In the genomic region with DNA sequence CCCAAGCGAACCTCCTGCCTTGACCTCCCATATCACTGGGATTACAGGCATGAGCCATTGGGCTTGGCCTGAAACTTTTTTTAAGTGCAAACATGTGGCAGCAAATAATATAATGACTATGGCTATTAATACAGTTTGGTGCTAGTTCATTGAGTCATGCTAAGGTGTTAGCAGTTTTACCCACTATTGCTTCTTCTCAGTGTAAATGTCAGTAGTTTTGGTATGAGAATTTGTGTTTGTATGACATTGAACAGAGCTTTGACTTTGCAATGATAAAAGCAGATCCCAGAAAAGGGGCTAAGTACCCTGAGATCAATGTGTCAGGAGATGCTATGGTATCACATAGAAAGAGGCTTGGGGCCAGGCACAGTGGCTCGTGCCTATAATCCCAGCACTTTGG, we compare ENCODE assay signal across 25 cellular contexts.
"Had no signal": no experiment of that assay in that cellular context is flagged by ENCODE, and none has a peak within 500 bp of the region (broad histone marks: within the 10 kb centered on the region; RNA-seq: fewer than 3 reads in every experiment).

No MANE protein-coding gene starts in this region.

- ATAC-seq: SK-N-SH treated with all-trans-retinoic acid at 6 μM for 48 hours, WTC11 had no signal

- H3K4me3 ChIP-seq: cardiac muscle cell, MG63, Peyer's patch, SJSA1 had no signal

- H3K27me3 ChIP-seq: brain microvascular endothelial cell, cardiac muscle cell, MG63, Peyer's patch, SJSA1 had no signal

- DNase-seq: activated CD4-positive, alpha-beta memory T cell treated with anti-CD3 and anti-CD28 coated beads for 36 hours; activated CD4-positive, alpha-beta T cell treated with anti-CD3 and anti-CD28 coated beads, Interleukin-2, amount 10 ng/mL, durations not matched to agents 7 days and 5 days; activated CD4-positive, CD25-positive, alpha-beta regulatory T cell treated with anti-CD3 and anti-CD28 coated beads, Interleukin-2, amount 50 U/mL, for 72 hours; activated CD8-positive, alpha-beta memory T cell treated with anti-CD3 and anti-CD28 coated beads, Interleukin-2, amount 50 U/mL, for 4 hours; activated gamma-delta T cell treated with Interleukin-2 at 50 U/mL for 16 hours; activated T-cell treated with anti-CD3 and anti-CD28 coated beads, Interleukin-2, amount 50 U/mL, for 24 hours; amygdala; brain microvascular endothelial cell; MG63; MV-4-11; NCI-H1105; NCI-H1436; NCI-H1694 treated with DMSO at 0.1 percent for 48 hours; NCI-H2081; NCI-H524; Peyer's patch; Right ventricle myocardium superior; SW 1271 had no signal

- H3K9me3 ChIP-seq: MG63, Peyer's patch, SJSA1 had no signal

- H3K27ac ChIP-seq: brain microvascular endothelial cell, Peyer's patch, RWPE1, SJSA1 had no signal

- H3K36me3 ChIP-seq: Peyer's patch had no signal

- H3K36me3 Mint-ChIP-seq: WTC11 had no signal

- H3K4me1 ChIP-seq: Peyer's patch had no signal

- H3K27me3 Mint-ChIP-seq: activated naive CD8-positive, alpha-beta T cell; activated T-cell treated with anti-CD3 and anti-CD28 coated beads, Interleukin-2, amount 50 U/mL, for 24 hours had no signal

- H3K4me3 Mint-ChIP-seq: activated CD4-positive, alpha-beta memory T cell treated with anti-CD3 and anti-CD28 coated beads for 36 hours; activated CD4-positive, alpha-beta T cell treated with anti-CD3 and anti-CD28 coated beads, Interleukin-2, amount 10 ng/mL, durations not matched to agents 7 days and 5 days; activated naive CD8-positive, alpha-beta T cell; activated T-cell treated with anti-CD3 and anti-CD28 coated beads, Interleukin-2, amount 50 U/mL, for 24 hours; WTC11 had no signal

- H3K27ac Mint-ChIP-seq: activated CD4-positive, alpha-beta memory T cell treated with anti-CD3 and anti-CD28 coated beads for 36 hours; activated CD4-positive, alpha-beta T cell treated with anti-CD3 and anti-CD28 coated beads, Interleukin-2, amount 10 ng/mL, durations not matched to agents 7 days and 5 days; activated naive CD8-positive, alpha-beta T cell; activated T-cell treated with anti-CD3 and anti-CD28 coated beads, Interleukin-2, amount 50 U/mL, for 24 hours; activated T-helper 2 cell treated with anti-CD3 and anti-CD28 coated beads, Interferon-gamma antibody, Interleukin-2, Interleukin-4, amounts not matched to agents 10 μg/mL and 5 μg/mL and 100 μg/mL, durations not matched to agents 14 hours and 24 hours and 36 hours; WTC11 had no signal
